In the genomic region with DNA sequence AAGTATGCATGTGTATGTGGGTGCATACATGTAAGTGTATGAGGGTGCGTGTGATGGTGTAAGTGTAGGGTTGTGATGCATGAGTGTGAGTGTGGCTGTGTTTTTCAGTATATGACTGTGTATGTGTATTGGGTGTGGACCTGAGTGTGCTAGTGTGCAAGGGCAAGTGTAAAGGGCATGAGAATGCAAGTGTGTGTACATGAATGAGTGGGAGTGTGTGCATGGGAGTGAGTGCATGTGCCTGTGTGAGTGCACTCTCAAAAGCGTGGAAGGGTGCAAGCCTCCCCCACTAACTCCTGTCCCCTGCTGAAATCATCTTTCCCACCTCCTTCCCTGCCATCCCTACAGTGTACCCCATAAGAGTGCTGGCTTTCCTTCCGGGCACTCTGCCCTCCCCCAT, we compare ENCODE assay signal across 34 cellular contexts.
"Had no signal": no experiment of that assay in that cellular context is flagged by ENCODE, and none has a peak within 500 bp of the region (broad histone marks: within the 10 kb centered on the region; RNA-seq: fewer than 3 reads in every experiment).

No MANE protein-coding gene starts in this region.

- DNase-seq: Kasumi-1, MG63, MM.1S, MV-4-11, NCI-H1048, NCI-H1092, NCI-H1092 treated with DMSO at 0.1 percent for 48 hours, NCI-H1105, NCI-H1105 treated with DMSO at 0.1 percent for 48 hours, NCI-H1417 treated with DMSO at 0.1 percent for 48 hours, NCI-H1436, NCI-H1436 treated with DMSO at 0.1 percent for 48 hours, NCI-H146, NCI-H1694, NCI-H1694 treated with DMSO at 0.1 percent for 48 hours, NCI-H187, NCI-H187 treated with DMSO at 0.1 percent for 48 hours, NCI-H1930, NCI-H2029, NCI-H2029 treated with DMSO at 0.1 percent for 48 hours, NCI-H2081, NCI-H2081 treated with DMSO at 0.1 percent for 48 hours, NCI-H2107, NCI-H2171, NCI-H2171 treated with DMSO at 0.1 percent for 48 hours, NCI-H2227 treated with DMSO at 0.1 percent for 48 hours, NCI-H226, NCI-H345, NCI-H446, NCI-H446 treated with DMSO at 0.1 percent for 48 hours, NCI-H510A, NCI-H510A treated with DMSO at 0.1 percent for 48 hours, NCI-H524 had no signal

- H3K4me3 ChIP-seq: MG63 had no signal

- H3K36me3 ChIP-seq: MG63 had no signal

- H3K27me3 ChIP-seq: MG63 had no signal

- H3K4me2 ChIP-seq: KMS-11 had no signal

- H3K9ac ChIP-seq: KMS-11 had no signal

- H3K27ac ChIP-seq: KMS-11 had no signal

- H3K9me3 ChIP-seq: MG63 had no signal
